7 cellular contexts compared by ENCODE assay signal in genomic region chr15:43106486-43106829, GRCh38. TPM values are rescaled to one million over a fixed set of nuclear protein-coding genes. Genes with fewer than 3 reads are reported as not detected.
A peak's percentile ranks its signal among the peaks of the same experiment; 100 is the strongest.
DNase-seq lines count a peak whose midpoint lies in the region; ATAC-seq and TF ChIP-seq lines count a peak whose summit lies in the region.

No MANE protein-coding gene starts in this region.

- no peaks in the 10 kb centered on the region for H3K4me1 ChIP-seq in iPS-18a (ENCODE audit: control insufficient read depth, low read depth, low read length)

- peaks cover 40% of the 10 kb centered on the region for H3K4me1 Mint-ChIP-seq in HFFc6 (ENCODE audit: low read depth)
- H3K4me1 Mint-ChIP-seq in activated T-helper 2 cell treated with anti-CD3 and anti-CD28 coated beads, Interferon-gamma antibody, Interleukin-2, Interleukin-4, amounts not matched to agents 10 μg/mL and 5 μg/mL and 100 μg/mL, durations not matched to agents 14 hours and 24 hours and 36 hours (ENCODE audit: low read depth), result peaks cover 39% of the 10 kb centered on the region
- H3K4me1 Mint-ChIP-seq in stimulated activated naive B cell treated with anti-CD40 and anti-IgM and Interleukin-4, amounts not matched to agents 10 μg/mL and 1 μg/mL and 100 μg/mL, for 72 hours, result peaks cover 17 to 43% of the 10 kb centered on the region in 2 donors

- H3K4me3 ChIP-seq in iPS-18a (ENCODE audit: low read length), result peak overlapping the region; percentile 88

- no peaks in the 10 kb centered on the region for H3K9me3 ChIP-seq in iPS-18a (ENCODE audit: control insufficient read depth, low read depth, low read length)

- H3K4me3 Mint-ChIP-seq in HFFc6, result peak overlapping the region; percentile 95
- peak overlapping the region; percentile 98 for H3K4me3 Mint-ChIP-seq in activated T-helper 2 cell treated with anti-CD3 and anti-CD28 coated beads, Interferon-gamma antibody, Interleukin-2, Interleukin-4, amounts not matched to agents 10 μg/mL and 5 μg/mL and 100 μg/mL, durations not matched to agents 14 hours and 24 hours and 36 hours (ENCODE audit: low read depth)
- peak overlapping the region; percentile 96 to 100 for H3K4me3 Mint-ChIP-seq in stimulated activated naive B cell treated with anti-CD40 and anti-IgM and Interleukin-4, amounts not matched to agents 10 μg/mL and 1 μg/mL and 100 μg/mL, for 72 hours

- TF ChIP-seq CTCF in HFFc6 (IDR thresholded peaks at IDR 0.05), result no peak

- DNase-seq in HFFc6, result no peak
- no peak for DNase-seq in activated T-helper 2 cell treated with anti-CD3 and anti-CD28 coated beads, Interferon-gamma antibody, Interleukin-2, Interleukin-4, amounts not matched to agents 10 μg/mL and 5 μg/mL and 100 μg/mL, durations not matched to agents 14 hours and 24 hours and 36 hours (ENCODE audit: low spot score)
- no peak for DNase-seq in stimulated activated naive B cell treated with anti-CD40 and anti-IgM and Interleukin-4, amounts not matched to agents 10 μg/mL and 1 μg/mL and 100 μg/mL, for 72 hours

- peaks cover 2% of the 10 kb centered on the region; the same call in 1 of the 2 replicates for H3K27me3 Mint-ChIP-seq in HFFc6 (ENCODE audit: insufficient read depth)
- H3K27me3 Mint-ChIP-seq in activated T-helper 2 cell treated with anti-CD3 and anti-CD28 coated beads, Interferon-gamma antibody, Interleukin-2, Interleukin-4, amounts not matched to agents 10 μg/mL and 5 μg/mL and 100 μg/mL, durations not matched to agents 14 hours and 24 hours and 36 hours (ENCODE audit: low read depth), result no peaks in the 10 kb centered on the region
- H3K27me3 Mint-ChIP-seq in stimulated activated naive B cell treated with anti-CD40 and anti-IgM and Interleukin-4, amounts not matched to agents 10 μg/mL and 1 μg/mL and 100 μg/mL, for 72 hours, result no peaks in the 10 kb centered on the region

- no peaks in the 10 kb centered on the region for H3K36me3 ChIP-seq in iPS-18a (ENCODE audit: control insufficient read depth, low read depth, low read length)

- intact Hi-C loops in activated T-helper 2 cell treated with anti-CD3 and anti-CD28 coated beads, Interferon-gamma antibody, Interleukin-2, Interleukin-4, amounts not matched to agents 10 μg/mL and 5 μg/mL and 100 μg/mL, durations not matched to agents 14 hours and 24 hours and 36 hours (cut with micrococcal nuclease), result loop anchor here (1.0 to 5.0 kb wide), 3 partner anchors 16 to 81 kb away; partner anchors contain the start of gene CCNDBP1

- H3K27ac ChIP-seq in iPS-18a (ENCODE audit: low read length), result peak overlapping the region; percentile 4

- H3K27ac Mint-ChIP-seq in HFFc6, result peak overlapping the region; percentile 98
- peak overlapping the region; percentile 96 for H3K27ac Mint-ChIP-seq in activated T-helper 2 cell treated with anti-CD3 and anti-CD28 coated beads, Interferon-gamma antibody, Interleukin-2, Interleukin-4, amounts not matched to agents 10 μg/mL and 5 μg/mL and 100 μg/mL, durations not matched to agents 14 hours and 24 hours and 36 hours
- peak overlapping the region; percentile 97 for H3K27ac Mint-ChIP-seq in stimulated activated naive B cell treated with anti-CD40 and anti-IgM and Interleukin-4, amounts not matched to agents 10 μg/mL and 1 μg/mL and 100 μg/mL, for 72 hours

- H3K9me3 Mint-ChIP-seq in HFFc6, result no peaks in the 10 kb centered on the region
- no peaks in the 10 kb centered on the region for H3K9me3 Mint-ChIP-seq in activated T-helper 2 cell treated with anti-CD3 and anti-CD28 coated beads, Interferon-gamma antibody, Interleukin-2, Interleukin-4, amounts not matched to agents 10 μg/mL and 5 μg/mL and 100 μg/mL, durations not matched to agents 14 hours and 24 hours and 36 hours
- no peaks in the 10 kb centered on the region for H3K9me3 Mint-ChIP-seq in stimulated activated naive B cell treated with anti-CD40 and anti-IgM and Interleukin-4, amounts not matched to agents 10 μg/mL and 1 μg/mL and 100 μg/mL, for 72 hours

- H3K9ac ChIP-seq in iPS-18a (ENCODE audit: low read length), result peak overlapping the region; percentile 50

- ATAC-seq in stimulated activated naive B cell treated with anti-CD40 and anti-IgM and Interleukin-4, amounts not matched to agents 10 μg/mL and 1 μg/mL and 100 μg/mL, for 72 hours (replicated peaks), result no peak
- ATAC-seq in HG03520 (IDR thresholded peaks at IDR 0.05; ENCODE audit: unreplicated experiment) (no peak), HG03045 (IDR thresholded peaks at IDR 0.05; ENCODE audit: unreplicated experiment) (no peak), GM21717 (IDR thresholded peaks at IDR 0.05; ENCODE audit: unreplicated experiment) (no peak)

- peaks cover 16% of the 10 kb centered on the region for H3K36me3 Mint-ChIP-seq in HFFc6 (ENCODE audit: low read depth)
- peaks cover 30% of the 10 kb centered on the region for H3K36me3 Mint-ChIP-seq in activated T-helper 2 cell treated with anti-CD3 and anti-CD28 coated beads, Interferon-gamma antibody, Interleukin-2, Interleukin-4, amounts not matched to agents 10 μg/mL and 5 μg/mL and 100 μg/mL, durations not matched to agents 14 hours and 24 hours and 36 hours (ENCODE audit: low read depth)
- H3K36me3 Mint-ChIP-seq in stimulated activated naive B cell treated with anti-CD40 and anti-IgM and Interleukin-4, amounts not matched to agents 10 μg/mL and 1 μg/mL and 100 μg/mL, for 72 hours, result peaks cover 13 to 18% of the 10 kb centered on the region in 2 donors

- peaks cover 12% of the 10 kb centered on the region for H3K27me3 ChIP-seq in iPS-18a (ENCODE audit: control insufficient read depth, insufficient read depth, low read length)

RNA-seq across cellular contexts. Expression of gene UBR1, which starts 0.6 kb away (rescaled TPM):
- total RNA-seq in HFFc6 (2021; fragmentation: NEBNext Ultra II Directional; extraction: Animal tissue kit (Norgen Biotek cat#: 25700)), result 10 to 100 TPM; 24.6 to 30.1 (median 26.8) TPM
- total RNA-seq in activated T-helper 2 cell treated with anti-CD3 and anti-CD28 coated beads, Interferon-gamma antibody, Interleukin-2, Interleukin-4, amounts not matched to agents 10 μg/mL and 5 μg/mL and 100 μg/mL, durations not matched to agents 14 hours and 24 hours and 36 hours, result 36.0 and 36.7 TPM in 2 replicates

RNA-seq across cellular contexts. Expression of gene TMEM62, which starts 26.9 kb away (rescaled TPM):
- total RNA-seq in HFFc6 (2021; fragmentation: NEBNext Ultra II Directional; extraction: Animal tissue kit (Norgen Biotek cat#: 25700)), result 10 to 100 TPM in 4 of 6 experiments, 1 to 10 TPM in 2; 8.2 to 12.1 (median 11.2) TPM
- 16.1 and 19.7 TPM in 2 replicates for total RNA-seq in activated T-helper 2 cell treated with anti-CD3 and anti-CD28 coated beads, Interferon-gamma antibody, Interleukin-2, Interleukin-4, amounts not matched to agents 10 μg/mL and 5 μg/mL and 100 μg/mL, durations not matched to agents 14 hours and 24 hours and 36 hours
